In genomic region chrX:10603612-10604011, GRCh38 we compare ENCODE assay signal across 27 cellular contexts. TPM values are rescaled to one million over a fixed set of nuclear protein-coding genes. Genes with fewer than 3 reads are reported as not detected.
"Had no signal": no experiment of that assay in that cellular context is flagged by ENCODE, and none has a peak within 500 bp of the region (broad histone marks: within the 10 kb centered on the region; RNA-seq: fewer than 3 reads in every experiment).

No MANE protein-coding gene starts in this region.

- H3K9me3 ChIP-seq: body of pancreas, esophagus muscularis mucosa, lower lobe of right lung, thyroid gland, upper lobe of right lung had no signal

- H3K27me3 Mint-ChIP-seq: activated CD4-positive, alpha-beta T cell treated with anti-CD3 and anti-CD28 coated beads, Interleukin-2, amount 10 ng/mL, durations not matched to agents 24 days and 14 days; activated CD8-positive, alpha-beta memory T cell treated with anti-CD3 and anti-CD28 coated beads, Interleukin-2, amount 10 ng/mL, durations not matched to agents 7 days and 5 days; activated CD8-positive, alpha-beta T cell treated with anti-CD3 and anti-CD28 coated beads for 36 hours; activated naive CD8-positive, alpha-beta T cell treated with anti-CD3 and anti-CD28 coated beads, Interleukin-2, amount 50 U/mL, for 24 hours had no signal

- H3K27ac Mint-ChIP-seq: activated CD4-positive, alpha-beta T cell treated with anti-CD3 and anti-CD28 coated beads, Interleukin-2, amount 10 ng/mL, durations not matched to agents 24 days and 14 days; activated CD8-positive, alpha-beta memory T cell treated with anti-CD3 and anti-CD28 coated beads, Interleukin-2, amount 10 ng/mL, durations not matched to agents 7 days and 5 days; activated CD8-positive, alpha-beta T cell treated with anti-CD3 and anti-CD28 coated beads for 36 hours; activated naive CD8-positive, alpha-beta T cell treated with anti-CD3 and anti-CD28 coated beads, Interleukin-2, amount 50 U/mL, for 24 hours; activated T-helper 1 cell treated with anti-CD3 and anti-CD28 coated beads, Interleukin-12 subunit alpha, Interleukin-12 subunit beta, Interleukin-2, Interleukin-4 antibody, amounts not matched to agents 30 ng/mL and 10 ng/mL and 1 ng/mL, durations not matched to agents 14 hours and 24 hours and 36 hours; natural killer cell treated with Interleukin-12 subunit alpha and Interleukin-12 subunit beta and Interleukin-15 and Interleukin-18, amount 100 ng/mL, for 72 hours; T-helper 1 cell treated with Interleukin-12 subunit alpha and Interleukin-12 subunit beta and Interleukin-4 antibody, amounts not matched to agents 30 μg/mL and 1 μg/mL, for 36 hours had no signal

- DNase-seq: activated CD4-positive, alpha-beta T cell treated with anti-CD3 and anti-CD28 coated beads, Interleukin-2, amount 10 ng/mL, durations not matched to agents 24 days and 14 days; activated CD8-positive, alpha-beta memory T cell treated with anti-CD3 and anti-CD28 coated beads, Interleukin-2, amount 10 ng/mL, durations not matched to agents 7 days and 5 days; activated CD8-positive, alpha-beta T cell treated with anti-CD3 and anti-CD28 coated beads for 36 hours; activated gamma-delta T cell; activated naive CD4-positive, alpha-beta T cell treated with anti-CD3 and anti-CD28 coated beads, Interleukin-2, amount 50 U/mL, for 16 hours; activated naive CD8-positive, alpha-beta T cell treated with anti-CD3 and anti-CD28 coated beads, Interleukin-2, amount 50 U/mL, for 24 hours; body of pancreas; caudate nucleus; dermis blood vessel endothelial cell; effector CD8-positive, alpha-beta T cell; glutamatergic neuron; hypothalamus; kidney; lower lobe of right lung; midbrain; nucleus accumbens; right cardiac atrium; stimulated activated CD4-positive, alpha-beta T cell treated with anti-CD3 and anti-CD28 coated beads, Interleukin-4, amount 100 ng/mL, for 4 hours; stimulated activated naive CD8-positive, alpha-beta T cell treated with anti-CD3 and anti-CD28 coated beads, Interleukin-15, Interleukin-2, amounts not matched to agents 100 U/mL and 50 U/mL, for 24 hours; substantia nigra; thyroid gland; upper lobe of right lung had no signal

- H3K4me3 Mint-ChIP-seq: activated CD4-positive, alpha-beta T cell treated with anti-CD3 and anti-CD28 coated beads, Interleukin-2, amount 10 ng/mL, durations not matched to agents 24 days and 14 days; activated CD8-positive, alpha-beta memory T cell treated with anti-CD3 and anti-CD28 coated beads, Interleukin-2, amount 10 ng/mL, durations not matched to agents 7 days and 5 days; activated CD8-positive, alpha-beta T cell treated with anti-CD3 and anti-CD28 coated beads for 36 hours; activated naive CD8-positive, alpha-beta T cell treated with anti-CD3 and anti-CD28 coated beads, Interleukin-2, amount 50 U/mL, for 24 hours; activated T-helper 1 cell treated with anti-CD3 and anti-CD28 coated beads, Interleukin-12 subunit alpha, Interleukin-12 subunit beta, Interleukin-2, Interleukin-4 antibody, amounts not matched to agents 30 ng/mL and 10 ng/mL and 1 ng/mL, durations not matched to agents 14 hours and 24 hours and 36 hours; natural killer cell treated with Interleukin-12 subunit alpha and Interleukin-12 subunit beta and Interleukin-15 and Interleukin-18, amount 100 ng/mL, for 72 hours; T-helper 1 cell treated with Interleukin-12 subunit alpha and Interleukin-12 subunit beta and Interleukin-4 antibody, amounts not matched to agents 30 μg/mL and 1 μg/mL, for 36 hours had no signal

- H3K27ac ChIP-seq: esophagus muscularis mucosa, lower lobe of right lung, parathyroid adenoma, thyroid gland, upper lobe of right lung had no signal

- H3K4me3 ChIP-seq: body of pancreas, esophagus muscularis mucosa, lower lobe of right lung, thyroid gland, upper lobe of right lung had no signal

- H3K4me1 Mint-ChIP-seq: activated CD4-positive, alpha-beta T cell treated with anti-CD3 and anti-CD28 coated beads, Interleukin-2, amount 10 ng/mL, durations not matched to agents 24 days and 14 days; activated CD8-positive, alpha-beta memory T cell treated with anti-CD3 and anti-CD28 coated beads, Interleukin-2, amount 10 ng/mL, durations not matched to agents 7 days and 5 days; activated naive CD8-positive, alpha-beta T cell treated with anti-CD3 and anti-CD28 coated beads, Interleukin-2, amount 50 U/mL, for 24 hours had no signal

- H3K36me3 Mint-ChIP-seq: activated CD8-positive, alpha-beta memory T cell treated with anti-CD3 and anti-CD28 coated beads, Interleukin-2, amount 10 ng/mL, durations not matched to agents 7 days and 5 days; natural killer cell treated with Interleukin-12 subunit alpha and Interleukin-12 subunit beta and Interleukin-15 and Interleukin-18, amount 100 ng/mL, for 72 hours had no signal

- H2AFZ ChIP-seq: parathyroid adenoma had no signal

- H3K79me2 ChIP-seq: parathyroid adenoma had no signal

- H3K4me1 ChIP-seq: body of pancreas, lower lobe of right lung, parathyroid adenoma, thyroid gland, upper lobe of right lung had no signal

- H3K9me3 Mint-ChIP-seq: activated CD4-positive, alpha-beta T cell treated with anti-CD3 and anti-CD28 coated beads, Interleukin-2, amount 10 ng/mL, durations not matched to agents 24 days and 14 days; activated CD8-positive, alpha-beta T cell treated with anti-CD3 and anti-CD28 coated beads for 36 hours; activated naive CD8-positive, alpha-beta T cell treated with anti-CD3 and anti-CD28 coated beads, Interleukin-2, amount 50 U/mL, for 24 hours; activated T-helper 1 cell treated with anti-CD3 and anti-CD28 coated beads, Interleukin-12 subunit alpha, Interleukin-12 subunit beta, Interleukin-2, Interleukin-4 antibody, amounts not matched to agents 30 ng/mL and 10 ng/mL and 1 ng/mL, durations not matched to agents 14 hours and 24 hours and 36 hours; natural killer cell treated with Interleukin-12 subunit alpha and Interleukin-12 subunit beta and Interleukin-15 and Interleukin-18, amount 100 ng/mL, for 72 hours; T-helper 1 cell treated with Interleukin-12 subunit alpha and Interleukin-12 subunit beta and Interleukin-4 antibody, amounts not matched to agents 30 μg/mL and 1 μg/mL, for 36 hours had no signal

- H3K27me3 ChIP-seq: body of pancreas, esophagus muscularis mucosa, thyroid gland, upper lobe of right lung had no signal

- H3K36me3 ChIP-seq: esophagus muscularis mucosa, lower lobe of right lung, thyroid gland, upper lobe of right lung had no signal

- ATAC-seq: activated CD8-positive, alpha-beta memory T cell treated with anti-CD3 and anti-CD28 coated beads, Interleukin-2, amount 10 ng/mL, durations not matched to agents 7 days and 5 days; activated CD8-positive, alpha-beta T cell treated with anti-CD3 and anti-CD28 coated beads for 36 hours; activated naive CD8-positive, alpha-beta T cell treated with anti-CD3 and anti-CD28 coated beads, Interleukin-2, amount 50 U/mL, for 24 hours; body of pancreas; lower lobe of right lung; natural killer cell treated with Interleukin-12 subunit alpha and Interleukin-12 subunit beta and Interleukin-15 and Interleukin-18, amount 100 ng/mL, for 72 hours; right cardiac atrium; stimulated activated naive CD8-positive, alpha-beta T cell treated with anti-CD3 and anti-CD28 coated beads, Interleukin-15, Interleukin-2, amounts not matched to agents 100 U/mL and 50 U/mL, for 24 hours; upper lobe of right lung had no signal

RNA-seq across cellular contexts. Expression of gene MID1, which starts 16.8 kb away (rescaled TPM):
- total RNA-seq: activated CD4-positive, alpha-beta T cell treated with anti-CD3 and anti-CD28 coated beads, Interleukin-2, amount 10 ng/mL, durations not matched to agents 24 days and 14 days; activated T-helper 1 cell treated with anti-CD3 and anti-CD28 coated beads, Interleukin-12 subunit alpha, Interleukin-12 subunit beta, Interleukin-2, Interleukin-4 antibody, amounts not matched to agents 30 ng/mL and 10 ng/mL and 1 ng/mL, durations not matched to agents 14 hours and 24 hours and 36 hours had no signal
